In genomic region chr1:14138627-14139026, GRCh38 we compare ENCODE assay signal across 23 cellular contexts.
DNase-seq lines count a peak whose midpoint lies in the region; ATAC-seq and TF ChIP-seq lines count a peak whose summit lies in the region.
"Had no signal": no experiment of that assay in that cellular context is flagged by ENCODE, and none has a peak within 500 bp of the region (broad histone marks: within the 10 kb centered on the region; RNA-seq: fewer than 3 reads in every experiment).

No MANE protein-coding gene starts in this region.

- TF ChIP-seq CTCF in RWPE1 (conservative IDR thresholded peaks at IDR 0.05; ENCODE audit: low read depth), result no peak

- POLR2A ChIA-PET in RWPE1 (lab: Yijun Ruan, JAX; ENCODE audit: low non-redundant PET), result no interaction called here

- DNase-seq in AG20443 (ENCODE audit: low spot score), result peak; percentile 27
- no peak for DNase-seq in RWPE1 (ENCODE audit: low spot score)
- peak; percentile 17 for DNase-seq in pons (ENCODE audit: low spot score)
- no peak for DNase-seq in NCI-H2227 treated with DMSO at 0.1 percent for 48 hours (lab: John Stamatoyannopoulos, UW)
- no peak for DNase-seq in mucosa of gallbladder (ENCODE audit: low spot score)
- DNase-seq: activated CD4-positive, alpha-beta T cell treated with anti-CD3 and anti-CD28 coated beads for 4 hours; aorta; CD4-positive, alpha-beta memory T cell; DMS53; effector CD4-positive, alpha-beta T cell; head of caudate nucleus; KBM-7; NCI-H187; NCI-H345; Peyer's patch; right lobe of liver; uterus had no signal

- no peaks in the 10 kb centered on the region for H3K9me3 ChIP-seq in esophagus (ENCODE audit: control insufficient read depth in 2 of 2, insufficient read depth in 1 of 2, low read depth in 1 of 2, low read length in 1 of 2)
- H3K9me3 ChIP-seq: Peyer's patch, right lobe of liver, SJSA1, uterus had no signal

- 68 to 71% methylated on average over 8 of the region's 8 CpGs for WGBS in esophagus, 2 donors

- H3K27ac ChIP-seq in RWPE1 (peak overlapping the region; percentile 86), esophagus (ENCODE audit: low read depth in 2 of 2, low read length in 1 of 2) (peak overlapping the region; percentile 10 to 65)
- H3K27ac ChIP-seq: parathyroid adenoma, Peyer's patch, right lobe of liver, SJSA1, uterus had no signal

- H3K4me3 ChIP-seq in esophagus (ENCODE audit: low read depth in 1 of 2, low read length in 2 of 2), result no peak overlapping the region
- H3K4me3 ChIP-seq: GM12878, Peyer's patch, right lobe of liver, SJSA1, uterus had no signal

- H3K27me3 ChIP-seq in esophagus (ENCODE audit: control insufficient read depth in 1 of 2, insufficient read depth in 2 of 2, low read length in 2 of 2), result no peaks in the 10 kb centered on the region
- H3K27me3 ChIP-seq: Peyer's patch, right lobe of liver, SJSA1, uterus had no signal

- peaks cover 3 to 19% of the 10 kb centered on the region in 2 donors for H3K4me1 ChIP-seq in esophagus (ENCODE audit: control insufficient read depth in 2 of 2, insufficient read depth in 2 of 2, low read length in 1 of 2)
- H3K4me1 ChIP-seq: parathyroid adenoma, right lobe of liver, SJSA1, uterus had no signal

- no peaks in the 10 kb centered on the region for H3K36me3 ChIP-seq in esophagus (ENCODE audit: control insufficient read depth in 2 of 2, insufficient read depth in 2 of 2, low read length in 1 of 2)
- H3K36me3 ChIP-seq: Peyer's patch, right lobe of liver, SJSA1, uterus had no signal

- CTCF ChIA-PET in RWPE1 (lab: Yijun Ruan, JAX), result interaction anchor here (0.5 kb wide), 1 partner anchor 9 kb away, joined by 3 read pairs; no protein-coding TSS in a partner anchor

- ATAC-seq in HG02678 (IDR thresholded peaks at IDR 0.05; ENCODE audit: unreplicated experiment), result no peak
- ATAC-seq in GM21825 (IDR thresholded peaks at IDR 0.05; ENCODE audit: unreplicated experiment), result no peak
- ATAC-seq: GM12878, right lobe of liver had no signal

Comparison
In these comparisons a context has a peak if more than half of its experiments do, and no peak if none do; other contexts are left out.
1. DNase-seq: peak in AG20443 (single experiment) and pons (single experiment); none in RWPE1 (single experiment), NCI-H2227 treated with DMSO at 0.1 percent for 48 hours (single experiment) and mucosa of gallbladder (single experiment).